26 cellular contexts compared by ENCODE assay signal in genomic region chr4:23161787-23162186, GRCh38.
A peak's percentile ranks its signal among the peaks of the same experiment; 100 is the strongest.
DNase-seq lines count a peak whose midpoint lies in the region; ATAC-seq and TF ChIP-seq lines count a peak whose summit lies in the region.
"Had no signal": no experiment of that assay in that cellular context is flagged by ENCODE, and none has a peak within 500 bp of the region (broad histone marks: within the 10 kb centered on the region; RNA-seq: fewer than 3 reads in every experiment).

No MANE protein-coding gene starts in this region.

- peaks cover 36% of the 10 kb centered on the region for H3K4me1 ChIP-seq in HUES64 (ENCODE audit: insufficient read depth, low read length)
- H3K4me1 ChIP-seq: A549, Peyer's patch had no signal

- H3K36me3 Mint-ChIP-seq in WTC11 (no peaks in the 10 kb centered on the region), mesothelial cell of epicardium (no peaks in the 10 kb centered on the region)
- H3K36me3 Mint-ChIP-seq: CD8-positive, alpha-beta T cell had no signal

- H3K9me3 Mint-ChIP-seq in WTC11 = peaks cover 4% of the 10 kb centered on the region
- no peaks in the 10 kb centered on the region for H3K9me3 Mint-ChIP-seq in mesothelial cell of epicardium

- no peaks in the 10 kb centered on the region for H3K36me3 ChIP-seq in HUES64 (ENCODE audit: insufficient read depth, low read length)
- H3K36me3 ChIP-seq: Peyer's patch had no signal

- no peak overlapping the region for H3K4me3 ChIP-seq in HUES64 (ENCODE audit: low read length)
- H3K4me3 ChIP-seq: A549, Peyer's patch, SK-N-MC had no signal

- H3K4me1 Mint-ChIP-seq in WTC11 (peaks cover 36% of the 10 kb centered on the region), mesothelial cell of epicardium (no peaks in the 10 kb centered on the region)

- no peak for TF ChIP-seq CTCF in WTC11 (IDR thresholded peaks at IDR 0.05)
- TF ChIP-seq CTCF in mesothelial cell of epicardium (IDR thresholded peaks at IDR 0.05; ENCODE audit: unreplicated experiment) = no peak

- H3K4me3 Mint-ChIP-seq in WTC11 (no peak overlapping the region), mesothelial cell of epicardium (no peak overlapping the region)
- H3K4me3 Mint-ChIP-seq: CD8-positive, alpha-beta T cell had no signal

- H3K9ac ChIP-seq in HUES64 (ENCODE audit: low read depth, low read length) = no peak overlapping the region

- ATAC-seq in WTC11 (peak; percentile 78), GM18517 (IDR thresholded peaks at IDR 0.05; ENCODE audit: unreplicated experiment) (no peak), GM18909 (IDR thresholded peaks at IDR 0.05; ENCODE audit: poor library complexity, unreplicated experiment) (no peak)
- ATAC-seq: A549; CD8-positive, alpha-beta T cell had no signal

- 41% methylated on average over 3 of the region's 3 CpGs for WGBS in HUES64

- CTCF ChIA-PET in WTC11 (lab: Charles Lee) = interaction anchor here (2.7 kb wide), 1 partner anchor 26 kb away, joined by 15 read pairs; no protein-coding TSS in a partner anchor

- H3K27ac Mint-ChIP-seq in WTC11 = no peak overlapping the region
- no peak overlapping the region for H3K27ac Mint-ChIP-seq in mesothelial cell of epicardium
- H3K27ac Mint-ChIP-seq: CD8-positive, alpha-beta T cell had no signal

- DNase-seq in WTC11 (ENCODE audit: low spot score) = no peak
- DNase-seq in iPS-NIHi11 (ENCODE audit: low spot score) = peak; percentile 10
- no peak for DNase-seq in inferior parietal cortex (ENCODE audit: extremely low spot score)
- DNase-seq in mesothelial cell of epicardium (ENCODE audit: low spot score in 2 of 2, unreplicated experiment in 2 of 2) = no peak
- DNase-seq: C1 segment of cervical spinal cord; CD8-positive, alpha-beta T cell; DMS 273 treated with DMSO at 0.1 percent for 48 hours; DMS79; EL; GF-D8; GOT3; HCEC 1CT; Karpas-422; NCI-H1092; NCI-H1417 treated with DMSO at 0.1 percent for 48 hours; NCI-H187 treated with DMSO at 0.1 percent for 48 hours; NCI-H2107; NCI-H446 treated with DMSO at 0.1 percent for 48 hours; NCI-H526 treated with DMSO at 0.1 percent for 48 hours; Peyer's patch; SIG-M5 had no signal

- H3K9me3 ChIP-seq in HUES64 (ENCODE audit: insufficient read depth, low read depth, low read length) = no peaks in the 10 kb centered on the region
- H3K9me3 ChIP-seq: A549, Peyer's patch had no signal

- POLR2A ChIA-PET in WTC11 (lab: Charles Lee) = no interaction called here

- H3K27me3 ChIP-seq in HUES64 (ENCODE audit: insufficient read depth, low read length) = peaks cover 6% of the 10 kb centered on the region; the same call in 1 of the 2 replicates
- H3K27me3 ChIP-seq: Peyer's patch had no signal

- peak overlapping the region; percentile 17; the same call in 1 of the 2 replicates for H3K27ac ChIP-seq in HUES64 (ENCODE audit: low read depth, low read length)
- H3K27ac ChIP-seq: A549, Peyer's patch, SK-N-MC had no signal

- H3K27me3 Mint-ChIP-seq in WTC11 (ENCODE audit: low read depth) = peaks cover 20% of the 10 kb centered on the region
- H3K27me3 Mint-ChIP-seq in mesothelial cell of epicardium (ENCODE audit: low read depth) = peaks cover 4% of the 10 kb centered on the region

TF ChIP-seq in WTC11, 78 proteins besides CTCF, POLR2A, EP300 and RAD21:
- TF ChIP-seq NFYB (CRISPR knock-in tag; conservative IDR thresholded peaks at IDR 0.05; ENCODE audit: low read depth) (no peak), FOXK1 (CRISPR knock-in tag; IDR thresholded peaks at IDR 0.05) (no peak), ZNF512 (CRISPR knock-in tag; IDR thresholded peaks at IDR 0.05; ENCODE audit: borderline replicate concordance) (no peak), ZNF423 (CRISPR knock-in tag; IDR thresholded peaks at IDR 0.05) (no peak), ZNF263 (CRISPR knock-in tag; IDR thresholded peaks at IDR 0.05; ENCODE audit: low read depth) (no peak), TEAD1 (CRISPR knock-in tag; IDR thresholded peaks at IDR 0.05) (no peak), ZNF121 (CRISPR knock-in tag; IDR thresholded peaks at IDR 0.05) (no peak), JUN (CRISPR knock-in tag; IDR thresholded peaks at IDR 0.05) (no peak), ESRRA (CRISPR knock-in tag; IDR thresholded peaks at IDR 0.05; ENCODE audit: borderline replicate concordance) (no peak), ELF4 (CRISPR knock-in tag; IDR thresholded peaks at IDR 0.05; ENCODE audit: low read depth) (no peak), STAT6 (CRISPR knock-in tag; conservative IDR thresholded peaks at IDR 0.05; ENCODE audit: low read depth) (no peak), CREM (CRISPR knock-in tag; IDR thresholded peaks at IDR 0.05) (no peak), PREB (CRISPR knock-in tag; IDR thresholded peaks at IDR 0.05; ENCODE audit: borderline replicate concordance) (no peak), NFE2L1 (CRISPR knock-in tag; IDR thresholded peaks at IDR 0.05) (no peak)
